In the genomic region with DNA sequence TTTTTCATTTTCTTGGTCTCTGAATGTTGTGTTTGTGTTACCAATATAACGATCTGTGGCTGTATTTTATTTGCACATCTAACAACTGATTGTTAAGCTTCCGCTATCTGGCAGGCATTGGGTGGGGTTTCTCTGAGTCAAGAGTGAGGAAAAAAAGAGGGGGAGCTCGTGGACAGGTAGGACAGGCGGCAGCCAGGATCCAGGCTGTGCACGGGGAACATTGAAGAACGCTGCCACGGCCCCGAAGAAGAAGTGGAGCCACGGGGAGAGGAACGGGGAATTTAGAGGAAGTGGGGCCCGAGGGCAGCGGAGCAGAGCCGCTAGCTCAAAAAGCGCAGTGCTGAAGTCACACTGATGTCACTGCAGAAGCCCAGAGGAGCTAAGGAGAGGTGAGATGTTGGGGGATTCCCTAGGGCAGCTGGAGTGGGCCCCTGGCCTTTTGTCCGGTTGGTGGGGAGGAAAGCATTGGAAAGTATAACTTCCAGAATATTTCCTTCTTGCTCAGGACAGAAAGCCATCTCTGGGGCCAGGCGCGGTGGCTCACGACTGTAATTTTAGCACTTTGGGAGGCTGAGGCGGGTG, we compare ENCODE assay signal across 8 cellular contexts. TPM values are rescaled to one million over a fixed set of nuclear protein-coding genes. Genes with fewer than 3 reads are reported as not detected.
DNase-seq lines count a peak whose midpoint lies in the region; ATAC-seq and TF ChIP-seq lines count a peak whose summit lies in the region.

No MANE protein-coding gene starts in this region.

- H3K4me3 ChIP-seq in AG04450 (ENCODE audit: low read depth, low read length) (peak overlapping the region; percentile 4; the same call in 1 of the 2 replicates), mammary epithelial cell (replicated peaks in 1 of 3; ENCODE audit: insufficient read depth in 1 of 3, low read depth in 2 of 3, low read length in 3 of 3) (no peak overlapping the region), mesendoderm (ENCODE audit: low read length) (no peak overlapping the region)

- peaks cover 18% of the 10 kb centered on the region for H3K4me1 Mint-ChIP-seq in stimulated activated naive CD8-positive, alpha-beta T cell treated with anti-CD3 and anti-CD28 coated beads, Interleukin-15, Interleukin-2, amounts not matched to agents 100 ng/mL and 50 ng/mL, for 24 hours (ENCODE audit: low read depth)

- H3K27me3 ChIP-seq in AG04450 (ENCODE audit: control insufficient read depth, insufficient read depth, low read length) (peaks cover 2% of the 10 kb centered on the region), mammary epithelial cell (ENCODE audit: insufficient read depth, low read length) (no peaks in the 10 kb centered on the region), mesendoderm (ENCODE audit: insufficient read depth, low read length, poor library complexity) (no peaks in the 10 kb centered on the region)

- H3K36me3 Mint-ChIP-seq in stimulated activated naive CD8-positive, alpha-beta T cell treated with anti-CD3 and anti-CD28 coated beads, Interleukin-15, Interleukin-2, amounts not matched to agents 100 ng/mL and 50 ng/mL, for 24 hours (ENCODE audit: low read depth): no peaks in the 10 kb centered on the region

- in situ Hi-C loops in mammary epithelial cell (cut with MboI; ENCODE audit: low sequenced_read_pairs in 2 of 2): no loop called here

- dilution Hi-C loops in mammary epithelial cell (cut with HindIII; ENCODE audit: low sequenced_read_pairs): no loop called here

- H4K20me1 ChIP-seq in mammary epithelial cell (ENCODE audit: insufficient read depth, low read length): no peaks in the 10 kb centered on the region

- H3K56ac ChIP-seq in mesendoderm (ENCODE audit: low read length): peak overlapping the region; percentile 29

- no peak overlapping the region for H2BK15ac ChIP-seq in mesendoderm (replicated peaks; ENCODE audit: low read depth)

- no peaks in the 10 kb centered on the region for H3K9me3 Mint-ChIP-seq in stimulated activated naive CD8-positive, alpha-beta T cell treated with anti-CD3 and anti-CD28 coated beads, Interleukin-15, Interleukin-2, amounts not matched to agents 100 ng/mL and 50 ng/mL, for 24 hours

- H3K27me3 Mint-ChIP-seq in stimulated activated naive CD8-positive, alpha-beta T cell treated with anti-CD3 and anti-CD28 coated beads, Interleukin-15, Interleukin-2, amounts not matched to agents 100 ng/mL and 50 ng/mL, for 24 hours: no peaks in the 10 kb centered on the region

- peak overlapping the region; percentile 94 for H3K27ac Mint-ChIP-seq in stimulated activated naive CD8-positive, alpha-beta T cell treated with anti-CD3 and anti-CD28 coated beads, Interleukin-15, Interleukin-2, amounts not matched to agents 100 ng/mL and 50 ng/mL, for 24 hours

- H3K18ac ChIP-seq in mesendoderm (ENCODE audit: low read length): no peak overlapping the region

- no peak overlapping the region for H3K23ac ChIP-seq in mesendoderm (ENCODE audit: low read length)

- no peak overlapping the region for H3K9ac ChIP-seq in mammary epithelial cell (ENCODE audit: insufficient read depth, low read length)
- no peak overlapping the region for H3K9ac ChIP-seq in mesendoderm (ENCODE audit: low read length)

- 92% methylated on average over 17 of the region's 19 CpGs for WGBS in mammary epithelial cell (ENCODE audit: low coverage, missing lambda C conversion rate)
- no CpG with 5 or more reads among the region's 19 CpGs for WGBS in mesendoderm (ENCODE audit: extremely low coverage, insufficient coverage, low lambda C conversion rate)

- H3K9me3 ChIP-seq in AG04450 (ENCODE audit: control insufficient read depth, insufficient read depth, low read length): peaks cover 3% of the 10 kb centered on the region; the same call in 1 of the 2 replicates
- H3K9me3 ChIP-seq in mammary epithelial cell (replicated peaks; ENCODE audit: insufficient read depth, low read length): no peaks in the 10 kb centered on the region

- H3K79me2 ChIP-seq in mammary epithelial cell (ENCODE audit: insufficient read depth, low read length): no peaks in the 10 kb centered on the region
- no peaks in the 10 kb centered on the region for H3K79me2 ChIP-seq in mesendoderm (ENCODE audit: control insufficient read depth, insufficient read depth, low read length)

- H3K4me1 ChIP-seq in mammary epithelial cell (ENCODE audit: insufficient read depth, low read length) (peaks cover 18% of the 10 kb centered on the region), mesendoderm (ENCODE audit: control insufficient read depth, low read depth, low read length) (peaks cover 3% of the 10 kb centered on the region)

- DNase-seq in AG04450 (ENCODE audit: low read depth, low spot score) (no peak), GM19238 (ENCODE audit: insufficient read length, low spot score) (peak; percentile 83), T-helper 2 cell (peak in 4 of 5 experiments; percentile 27 to 72 (median 54)), mammary epithelial cell (no peak), mesendoderm (no peak), HK-2 (ENCODE audit: unreplicated experiment) (no peak)

- H3K4me2 ChIP-seq in mammary epithelial cell (ENCODE audit: insufficient read depth, low read depth, low read length): peak overlapping the region; percentile 67
- H3K4me2 ChIP-seq in mesendoderm (ENCODE audit: low read length): no peak overlapping the region

- H3K79me1 ChIP-seq in mesendoderm (ENCODE audit: low read length): no peaks in the 10 kb centered on the region

- no peak overlapping the region for H2BK5ac ChIP-seq in mesendoderm (ENCODE audit: low read length)

- CTCF ChIA-PET in AG04450 (lab: Charles Lee) (interaction anchor here (0.5 to 3.0 kb wide), 94 partner anchors 9 to 1622 kb away, joined by 3 to 87 read pairs (median 4); no protein-coding TSS in a partner anchor), mammary epithelial cell (lab: Charles Lee; ENCODE audit: low non-redundant PET) (interaction anchor here (0.5 to 1.1 kb wide), 5 partner anchors 14 to 1522 kb away, joined by 3 to 10 read pairs (median 4); no protein-coding TSS in a partner anchor)

- no peak overlapping the region for H2AK5ac ChIP-seq in mesendoderm (ENCODE audit: low read length)

- TF ChIP-seq CTCF in AG04450 (IDR thresholded peaks at IDR 0.05; ENCODE audit: low read depth, low read length) (no peak), mammary epithelial cell (conservative IDR thresholded peaks at IDR 0.05 in 1 of 2, IDR thresholded peaks at IDR 0.05 in 1 of 2; ENCODE audit: extremely low read depth in 1 of 2, insufficient read depth in 1 of 2, low read depth in 1 of 2, low read length in 2 of 2) (no peak)

- POLR2A ChIA-PET in AG04450 (lab: Yijun Ruan, JAX): interaction anchor here (0.9 to 1.1 kb wide), 2 partner anchors 13 to 111 kb away, joined by 3 to 4 read pairs; no protein-coding TSS in a partner anchor

- no TSS peak for BruUV-seq in mammary epithelial cell (replicated peaks; lab: Mats Ljungman, UMichigan)

- H3K4ac ChIP-seq in mesendoderm (ENCODE audit: low read depth, low read length): no peak overlapping the region

- no peak overlapping the region for H2BK120ac ChIP-seq in mesendoderm (ENCODE audit: low read depth, low read length)

- peak overlapping the region; percentile 82 for H3K4me3 Mint-ChIP-seq in stimulated activated naive CD8-positive, alpha-beta T cell treated with anti-CD3 and anti-CD28 coated beads, Interleukin-15, Interleukin-2, amounts not matched to agents 100 ng/mL and 50 ng/mL, for 24 hours

- peak; percentile 74 for ATAC-seq in HG03342 (IDR thresholded peaks at IDR 0.05; ENCODE audit: unreplicated experiment)

- H4K5ac ChIP-seq in mesendoderm (ENCODE audit: low read length): peak overlapping the region; percentile 81

- no peak overlapping the region for H4K8ac ChIP-seq in mesendoderm (ENCODE audit: low read depth, low read length)

- H3K27ac ChIP-seq in AG04450 (ENCODE audit: low read depth, low read length): no peak overlapping the region
- no peak overlapping the region for H3K27ac ChIP-seq in mammary epithelial cell (ENCODE audit: insufficient read depth, low read depth, low read length)
- H3K27ac ChIP-seq in mesendoderm (ENCODE audit: low read depth, low read length): no peak overlapping the region

- peak overlapping the region; percentile 85 for H2AFZ ChIP-seq in mammary epithelial cell (ENCODE audit: low read depth, low read length)

- H3K36me3 ChIP-seq in mammary epithelial cell (ENCODE audit: insufficient read depth, low read length) (no peaks in the 10 kb centered on the region), mesendoderm (ENCODE audit: control insufficient read depth, insufficient read depth, low read length) (no peaks in the 10 kb centered on the region)

- intact Hi-C loops in mammary epithelial cell (cut with micrococcal nuclease): loop anchor here (1.0 to 5.0 kb wide), 2 partner anchors 15 to 160 kb away; no protein-coding TSS in a partner anchor

RNA-seq across cellular contexts. Expression of a gene that starts 20.9 kb away (rescaled TPM):
- polyA plus RNA-seq in AG04450 (2011; rRNA removed): 4.1 and 6.8 TPM in 2 replicates
- 15.2 and 26.0 TPM in 2 replicates for polyA minus RNA-seq in AG04450 (2011; rRNA and poly(A)+ RNA removed)
- 10 to 100 TPM in 1 of 2 donors, 1 to 10 TPM in 1; 9.6 to 14.2 TPM for total RNA-seq in mammary epithelial cell
- polyA plus RNA-seq in mammary epithelial cell: 1.7 TPM
- polyA minus RNA-seq in mammary epithelial cell: 31.7 TPM
- polyA plus RNA-seq in mesendoderm (2013, experiment 1 of 2): 50.9 TPM
- polyA plus RNA-seq in mesendoderm (2013, experiment 2 of 2): 53.0 TPM

Comparison
In these comparisons a context has a peak if more than half of its experiments do, and no peak if none do; other contexts are left out.
1. DNase-seq: peak in GM19238 (single experiment) and T-helper 2 cell (4 of 5); none in AG04450 (single experiment), mammary epithelial cell (single experiment), mesendoderm (single experiment) and HK-2 (single experiment).